ENCODE assay signal across 9 cellular contexts in genomic region chr7:151368136-151368571, GRCh38. TPM values are rescaled to one million over a fixed set of nuclear protein-coding genes. Genes with fewer than 3 reads are reported as not detected.
DNase-seq lines count a peak whose midpoint lies in the region; ATAC-seq and TF ChIP-seq lines count a peak whose summit lies in the region.
"Had no signal": no experiment of that assay in that cellular context is flagged by ENCODE, and none has a peak within 500 bp of the region (broad histone marks: within the 10 kb centered on the region; RNA-seq: fewer than 3 reads in every experiment).

No MANE protein-coding gene starts in this region.

- CTCF ChIA-PET in activated CD4-positive, alpha-beta T cell treated with anti-CD3 and anti-CD28 coated beads, Interleukin-2, amount 10 ng/mL, durations not matched to agents 7 days and 5 days (lab: Charles Lee): interaction anchor here (0.5 to 2.5 kb wide), 13 partner anchors 8 to 391 kb away, joined by 3 to 26 read pairs (median 4); no protein-coding TSS in a partner anchor

- peaks cover 0 to 3% of the 10 kb centered on the region in 2 donors for H3K4me1 ChIP-seq in lung (ENCODE audit: control insufficient read depth in 2 of 2, insufficient read depth in 2 of 2, low read length in 2 of 2)

- peaks cover 57 to 63% of the 10 kb centered on the region in 2 donors for H3K36me3 Mint-ChIP-seq in CD14-positive monocyte
- peaks cover 41% of the 10 kb centered on the region for H3K36me3 Mint-ChIP-seq in activated CD4-positive, alpha-beta T cell treated with anti-CD3 and anti-CD28 coated beads, Interleukin-2, amount 10 ng/mL, durations not matched to agents 7 days and 5 days (ENCODE audit: low read depth)

- TF ChIP-seq CTCF in CD14-positive monocyte (IDR thresholded peaks at IDR 0.05) (peak; percentile 97), lung (IDR thresholded peaks at IDR 0.05; ENCODE audit: control extremely low read depth, extremely low read depth) (peak; percentile 87)

- H3K4me3 ChIP-seq in lung: no peak overlapping the region

- H3K4me1 Mint-ChIP-seq in CD14-positive monocyte: no peaks in the 10 kb centered on the region
- peaks cover 18% of the 10 kb centered on the region for H3K4me1 Mint-ChIP-seq in activated CD4-positive, alpha-beta T cell treated with anti-CD3 and anti-CD28 coated beads, Interleukin-2, amount 10 ng/mL, durations not matched to agents 7 days and 5 days

- H3K27ac ChIP-seq in lung (ENCODE audit: low read depth in 1 of 2, low read length in 1 of 2): no peak overlapping the region

- POLR2A ChIA-PET in activated CD4-positive, alpha-beta T cell treated with anti-CD3 and anti-CD28 coated beads, Interleukin-2, amount 10 ng/mL, durations not matched to agents 7 days and 5 days (lab: Charles Lee): no interaction called here

- H3K9me3 ChIP-seq in lung (ENCODE audit: control insufficient read depth in 2 of 2, insufficient read depth in 1 of 2, low read length in 1 of 2): no peaks in the 10 kb centered on the region

- DNase-seq in CD14-positive monocyte (ENCODE audit: low spot score) (peak; percentile 70), NCI-H345 treated with DMSO at 0.1 percent for 48 hours (lab: John Stamatoyannopoulos, UW; ENCODE audit: unreplicated experiment) (peak; percentile 72), dermis microvascular lymphatic vessel endothelial cell (ENCODE audit: low read depth in 2 of 2) (peak; percentile 37 to 73), lung (ENCODE audit: low spot score) (peak; percentile 83)
- peak; percentile 79 for DNase-seq in activated CD4-positive, alpha-beta T cell treated with anti-CD3 and anti-CD28 coated beads, Interleukin-2, amount 10 ng/mL, durations not matched to agents 7 days and 5 days
- peak; percentile 38 for DNase-seq in stimulated activated CD8-positive, alpha-beta memory T cell treated with anti-CD3 and anti-CD28 coated beads, Interleukin-12 subunit alpha, Interleukin-12 subunit beta, amount 100 ng/mL, for 24 hours (ENCODE audit: extremely low read depth)

- WGBS in lung, 2 donors: 14 to 23% methylated on average over 11 of the region's 11 CpGs

- peaks cover 0 to 1% (median 0%) of the 10 kb centered on the region in 7 donors for H3K9me3 Mint-ChIP-seq in CD14-positive monocyte
- H3K9me3 Mint-ChIP-seq in activated CD4-positive, alpha-beta T cell treated with anti-CD3 and anti-CD28 coated beads, Interleukin-2, amount 10 ng/mL, durations not matched to agents 7 days and 5 days: no peaks in the 10 kb centered on the region

- ATAC-seq in GM19043 (IDR thresholded peaks at IDR 0.05; ENCODE audit: low read depth, unreplicated experiment) (peak; percentile 99), HG03159 (IDR thresholded peaks at IDR 0.05; ENCODE audit: unreplicated experiment) (peak; percentile 93), lung (ENCODE audit: insufficient read depth, low FRiP score) (peak; percentile 94)

- H3K27me3 Mint-ChIP-seq in CD14-positive monocyte (ENCODE audit: low read depth in 3 of 3): peaks cover 0 to 3% (median 2%) of the 10 kb centered on the region in 3 donors
- no peaks in the 10 kb centered on the region for H3K27me3 Mint-ChIP-seq in activated CD4-positive, alpha-beta T cell treated with anti-CD3 and anti-CD28 coated beads, Interleukin-2, amount 10 ng/mL, durations not matched to agents 7 days and 5 days

- H3K27me3 ChIP-seq in lung (ENCODE audit: control insufficient read depth, insufficient read depth): no peaks in the 10 kb centered on the region

- peaks cover 2 to 7% of the 10 kb centered on the region in 2 donors for H3K36me3 ChIP-seq in lung (ENCODE audit: control insufficient read depth in 2 of 2, insufficient read depth in 2 of 2, low read length in 2 of 2)

- no peak overlapping the region for H3K4me3 Mint-ChIP-seq in CD14-positive monocyte
- no peak overlapping the region for H3K4me3 Mint-ChIP-seq in activated CD4-positive, alpha-beta T cell treated with anti-CD3 and anti-CD28 coated beads, Interleukin-2, amount 10 ng/mL, durations not matched to agents 7 days and 5 days

- H3K27ac Mint-ChIP-seq in CD14-positive monocyte: no peak overlapping the region
- H3K27ac Mint-ChIP-seq in activated CD4-positive, alpha-beta T cell treated with anti-CD3 and anti-CD28 coated beads, Interleukin-2, amount 10 ng/mL, durations not matched to agents 7 days and 5 days: no peak overlapping the region

- intact Hi-C loops in CD14-positive monocyte (cut with micrococcal nuclease): loop anchor here (1.0 to 5.0 kb wide), 3 partner anchors 80 to 394 kb away; no protein-coding TSS in a partner anchor

RNA-seq across cellular contexts. Expression of gene NUB1, which starts 26.5 kb away (rescaled TPM):
- polyA plus RNA-seq in CD14-positive monocyte: 10 to 100 TPM; 37.2 to 39.2 TPM
- 10 to 100 TPM; 69.7 to 85.5 TPM for total RNA-seq in activated CD4-positive, alpha-beta T cell treated with anti-CD3 and anti-CD28 coated beads, Interleukin-2, amount 10 ng/mL, durations not matched to agents 7 days and 5 days
- 26.3 and 31.4 TPM in 2 replicates for total RNA-seq in dermis microvascular lymphatic vessel endothelial cell
- 10 to 100 TPM; 39.1 to 47.4 TPM for total RNA-seq in lung
- polyA plus RNA-seq in lung: 10 to 100 TPM; 22.6 to 30.1 TPM

RNA-seq across cellular contexts. Expression of gene WDR86, which starts 41.7 kb away (rescaled TPM):
- polyA plus RNA-seq in CD14-positive monocyte (under 1 TPM; 0.11 to 0.30 TPM), lung (1 to 10 TPM in 1 of 2 donors, under 1 TPM in 1; 0.81 to 1.9 TPM)
- total RNA-seq in activated CD4-positive, alpha-beta T cell treated with anti-CD3 and anti-CD28 coated beads, Interleukin-2, amount 10 ng/mL, durations not matched to agents 7 days and 5 days: under 1 TPM; 0.29 to 0.77 TPM
- total RNA-seq in dermis microvascular lymphatic vessel endothelial cell (not detected in 2 replicates), lung (10 to 100 TPM in 1 of 2 donors, 1 to 10 TPM in 1; 2.9 to 19.7 TPM)
- total RNA-seq: activated CD8-positive, alpha-beta memory T cell treated with anti-CD3 and anti-CD28 coated beads for 36 hours had no signal
